ENCODE assay signal across 10 cellular contexts in the genomic region with DNA sequence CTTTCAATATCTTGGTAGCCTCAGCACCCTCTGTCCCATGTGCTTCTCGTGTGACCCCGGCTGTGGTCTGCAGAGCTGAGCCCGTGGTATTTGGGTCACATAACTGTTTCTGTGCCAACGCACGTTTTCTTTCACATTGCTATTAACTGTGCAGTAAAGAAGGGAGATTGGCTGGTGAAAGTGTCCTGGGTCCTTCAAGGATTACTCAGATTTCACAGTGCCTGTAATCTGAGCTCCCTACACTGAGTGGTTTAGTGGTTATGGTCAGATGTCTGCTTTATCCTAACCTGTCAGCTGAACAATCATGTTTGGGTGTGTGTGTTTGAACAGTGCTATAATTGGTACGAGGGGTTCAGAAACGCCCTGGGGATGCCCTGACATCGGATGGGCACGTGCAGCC.
DNase-seq lines count a peak whose midpoint lies in the region; ATAC-seq and TF ChIP-seq lines count a peak whose summit lies in the region.
"Had no signal": no experiment of that assay in that cellular context is flagged by ENCODE, and none has a peak within 500 bp of the region (broad histone marks: within the 10 kb centered on the region; RNA-seq: fewer than 3 reads in every experiment).

No MANE protein-coding gene starts in this region.

- no peak for TF ChIP-seq POLR2A in heart left ventricle (IDR thresholded peaks at IDR 0.05)

- no peaks in the 10 kb centered on the region for H3K79me2 ChIP-seq in MM.1S (ENCODE audit: low read length)

- peaks cover 3% of the 10 kb centered on the region for H3K27me3 Mint-ChIP-seq in activated CD4-positive, alpha-beta memory T cell treated with anti-CD3 and anti-CD28 coated beads for 36 hours

- no peak overlapping the region for H3K4me3 Mint-ChIP-seq in activated CD4-positive, alpha-beta memory T cell treated with anti-CD3 and anti-CD28 coated beads for 36 hours

- intact Hi-C loops in heart left ventricle (cut with DNase I) = loop anchor here in 1 of 10 donors (10.0 kb wide), 1 partner anchor 323 kb away; no protein-coding TSS in a partner anchor
- intact Hi-C loops in activated CD4-positive, alpha-beta memory T cell treated with anti-CD3 and anti-CD28 coated beads for 36 hours (cut with micrococcal nuclease) = loop anchor here (10.0 kb wide), 1 partner anchor 403 kb away; the partner anchor contains the start of gene NAPG

- WGBS in heart left ventricle, 4 donors = 38 to 55% (median 47%) methylated on average over 7 to 9 of the region's 9 CpGs

- POLR2A ChIA-PET in activated CD4-positive, alpha-beta memory T cell treated with anti-CD3 and anti-CD28 coated beads for 36 hours (lab: Charles Lee) = no interaction called here

- H3K4me3 ChIP-seq in MM.1S (ENCODE audit: low read length) (no peak overlapping the region), RWPE2 (ENCODE audit: severe bottlenecking) (no peak overlapping the region), heart left ventricle (no peak overlapping the region), subcutaneous abdominal adipose tissue (ENCODE audit: low read depth in 1 of 5, low read length in 5 of 5) (no peak overlapping the region)

- H3K27ac ChIP-seq in MM.1S (ENCODE audit: low read length) (no peak overlapping the region), RWPE2 (ENCODE audit: poor library complexity, severe bottlenecking) (peak overlapping the region; percentile 59), heart left ventricle (peak overlapping the region in 10 of 12 donors; percentile 3 to 79 (median 56)), subcutaneous abdominal adipose tissue (ENCODE audit: low read depth, low read length) (peak overlapping the region; percentile 4)

- no peaks in the 10 kb centered on the region for H3K27me3 ChIP-seq in MM.1S (replicated peaks; ENCODE audit: insufficient read depth, low read length)
- no peaks in the 10 kb centered on the region for H3K27me3 ChIP-seq in RWPE2 (ENCODE audit: insufficient read depth, poor library complexity, severe bottlenecking)
- no peaks in the 10 kb centered on the region for H3K27me3 ChIP-seq in heart left ventricle
- no peaks in the 10 kb centered on the region for H3K27me3 ChIP-seq in subcutaneous abdominal adipose tissue (ENCODE audit: control insufficient read depth in 5 of 5, insufficient read depth in 4 of 5, low read length in 5 of 5)

- ATAC-seq in RWPE2 (ENCODE audit: low read depth) (peak; percentile 96), heart left ventricle (peak; percentile 69 to 88 (median 74)), GM21515 (IDR thresholded peaks at IDR 0.05; ENCODE audit: unreplicated experiment) (no peak)
- ATAC-seq: Panc1 had no signal

- no peaks in the 10 kb centered on the region for H3K9me2 ChIP-seq in MM.1S (replicated peaks; ENCODE audit: insufficient read depth, low read length)

- DNase-seq in MM.1S (peak; percentile 14), RWPE2 (ENCODE audit: low spot score) (no peak), heart left ventricle (no peak), germinal center (ENCODE audit: low spot score) (no peak), middle frontal gyrus (ENCODE audit: extremely low spot score, low spot score) (no peak)
- DNase-seq in activated CD4-positive, alpha-beta memory T cell treated with anti-CD3 and anti-CD28 coated beads for 36 hours = no peak
- DNase-seq: cortex of kidney had no signal

- H3K27ac Mint-ChIP-seq in activated CD4-positive, alpha-beta memory T cell treated with anti-CD3 and anti-CD28 coated beads for 36 hours = no peak overlapping the region

- H3K9me3 Mint-ChIP-seq in activated CD4-positive, alpha-beta memory T cell treated with anti-CD3 and anti-CD28 coated beads for 36 hours = no peaks in the 10 kb centered on the region

- H3K36me3 ChIP-seq in MM.1S (replicated peaks; ENCODE audit: insufficient read depth, low read length) (no peaks in the 10 kb centered on the region), RWPE2 (ENCODE audit: low read depth) (no peaks in the 10 kb centered on the region), heart left ventricle (no peaks in the 10 kb centered on the region), subcutaneous abdominal adipose tissue (ENCODE audit: control insufficient read depth in 5 of 5, insufficient read depth in 5 of 5, low read length in 5 of 5) (no peaks in the 10 kb centered on the region)

- H3K9ac ChIP-seq in MM.1S (ENCODE audit: low read length) = no peak overlapping the region
- H3K9ac ChIP-seq in subcutaneous abdominal adipose tissue (ENCODE audit: low read length in 5 of 5) = no peak overlapping the region

- no peaks in the 10 kb centered on the region for H3K4me1 ChIP-seq in MM.1S (ENCODE audit: low read length)
- H3K4me1 ChIP-seq in RWPE2 (ENCODE audit: insufficient read depth, poor library complexity, severe bottlenecking) = peaks cover 22% of the 10 kb centered on the region
- peaks cover 0 to 23% (median 13%) of the 10 kb centered on the region in 12 donors for H3K4me1 ChIP-seq in heart left ventricle
- peaks cover 3 to 32% (median 23%) of the 10 kb centered on the region in 5 donors for H3K4me1 ChIP-seq in subcutaneous abdominal adipose tissue (ENCODE audit: control insufficient read depth in 5 of 5, insufficient read depth in 5 of 5, low read length in 5 of 5)

- H3K9me3 ChIP-seq in MM.1S (replicated peaks; ENCODE audit: insufficient read depth, low read length) (no peaks in the 10 kb centered on the region), RWPE2 (ENCODE audit: severe bottlenecking) (no peaks in the 10 kb centered on the region), heart left ventricle (peaks cover 0 to 15% (median 5%) of the 10 kb centered on the region in 12 donors), subcutaneous abdominal adipose tissue (ENCODE audit: control insufficient read depth in 5 of 5, low read length in 5 of 5) (peaks cover 0 to 10% (median 0%) of the 10 kb centered on the region in 5 donors)

- no peaks in the 10 kb centered on the region for H3F3A ChIP-seq in MM.1S (ENCODE audit: insufficient read depth, low read length)

- TF ChIP-seq CTCF in MM.1S (IDR thresholded peaks at IDR 0.05; ENCODE audit: low read length) (no peak), RWPE2 (IDR thresholded peaks at IDR 0.05; ENCODE audit: poor library complexity, severe bottlenecking) (no peak), heart left ventricle (IDR thresholded peaks at IDR 0.05) (no peak)

- H3K4me2 ChIP-seq in MM.1S (ENCODE audit: low read depth, low read length) = no peak overlapping the region

- CTCF ChIA-PET in activated CD4-positive, alpha-beta memory T cell treated with anti-CD3 and anti-CD28 coated beads for 36 hours (lab: Charles Lee) = no interaction called here

- H3K4me1 Mint-ChIP-seq in activated CD4-positive, alpha-beta memory T cell treated with anti-CD3 and anti-CD28 coated beads for 36 hours (ENCODE audit: low read depth) = peaks cover 18% of the 10 kb centered on the region

- no peak overlapping the region for H2AFZ ChIP-seq in MM.1S (ENCODE audit: low read length)

- no peaks in the 10 kb centered on the region for H4K20me1 ChIP-seq in MM.1S (ENCODE audit: insufficient read depth, low read length)

- no peaks in the 10 kb centered on the region for H3K36me3 Mint-ChIP-seq in activated CD4-positive, alpha-beta memory T cell treated with anti-CD3 and anti-CD28 coated beads for 36 hours
